ENCODE assay signal across 7 cellular contexts in the genomic region with DNA sequence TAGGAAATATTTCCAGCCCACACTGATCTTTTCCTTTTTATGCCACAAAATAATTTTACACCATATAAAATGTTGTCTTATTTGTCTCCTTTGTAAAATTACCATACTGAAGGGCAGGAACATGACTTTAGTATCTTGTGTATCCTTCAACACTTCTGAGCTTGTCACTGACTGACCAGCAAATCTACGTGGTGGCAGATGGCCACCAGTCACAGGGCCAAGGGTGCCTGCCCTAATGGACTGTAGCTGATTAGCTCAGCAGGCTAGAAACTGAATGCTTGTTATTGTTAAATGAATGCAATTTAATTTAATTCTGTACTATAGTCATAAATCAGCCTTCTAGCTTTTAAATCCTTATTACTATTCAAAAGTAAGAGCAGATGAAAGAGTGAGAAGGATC.
DNase-seq lines count a peak whose midpoint lies in the region; ATAC-seq and TF ChIP-seq lines count a peak whose summit lies in the region.
"Not testable (repeated sequence)": the region's sequence is repeated elsewhere in the genome, so short reads cannot be mapped to it uniquely, and the experiment has no call there.

No MANE protein-coding gene starts in this region.

- H3K4me1 Mint-ChIP-seq in glutamatergic neuron (ENCODE audit: low read depth, unreplicated experiment), result not testable (repeated sequence)

- H3K27ac Mint-ChIP-seq in glutamatergic neuron (ENCODE audit: unreplicated experiment), result not testable (repeated sequence)

- TF ChIP-seq CTCF in glutamatergic neuron (IDR thresholded peaks at IDR 0.05; ENCODE audit: partially characterized antibody, unreplicated experiment); heart right ventricle (IDR thresholded peaks at IDR 0.05); left ventricle myocardium inferior (IDR thresholded peaks at IDR 0.05; ENCODE audit: borderline replicate concordance): not testable (repeated sequence)

- H3K4me1 ChIP-seq in heart right ventricle; left ventricle myocardium inferior; right cardiac atrium (ENCODE audit: control insufficient read depth, insufficient read depth, low read length): not testable (repeated sequence)

- H3K9me3 Mint-ChIP-seq in glutamatergic neuron (ENCODE audit: unreplicated experiment), result not testable (repeated sequence)

- H3K27me3 ChIP-seq in heart right ventricle; left ventricle myocardium inferior (ENCODE audit: low read depth); right cardiac atrium (ENCODE audit: control insufficient read depth, insufficient read depth): not testable (repeated sequence)

- DNase-seq in NCI-H69 (lab: John Stamatoyannopoulos, UW) (peak; percentile 69), SK-N-DZ (ENCODE audit: low spot score) (peak; percentile 29), glutamatergic neuron (peak; percentile 18), Right ventricle myocardium superior (peak; percentile 49), heart right ventricle (peak; percentile 11 to 17), left ventricle myocardium inferior (peak; percentile 30), right cardiac atrium (peak in 1 of 3 donors; percentile 37)

- H3K4me3 ChIP-seq in heart right ventricle; left ventricle myocardium inferior; right cardiac atrium (ENCODE audit: low read length): not testable (repeated sequence)

- H3K36me3 ChIP-seq in heart right ventricle, left ventricle myocardium inferior: not testable (repeated sequence)

- intact Hi-C loops in Right ventricle myocardium superior (cut with DNase I); heart right ventricle (cut with DNase I); left ventricle myocardium inferior (cut with micrococcal nuclease); right cardiac atrium (cut with DNase I): not testable (repeated sequence)

- WGBS in heart right ventricle, 2 donors, result 21 to 42% methylated on average over 1 of the region's 1 CpG
- 32% methylated on average over 1 of the region's 1 CpG for WGBS in right cardiac atrium

- H3K27ac ChIP-seq in heart right ventricle (peak overlapping the region in 1 of 10 donors; percentile 22), left ventricle myocardium inferior (replicated peaks) (peak overlapping the region; percentile 59)
- not testable (repeated sequence) for H3K27ac ChIP-seq in right cardiac atrium (ENCODE audit: low read length)

- not testable (repeated sequence) for H3K4me3 Mint-ChIP-seq in glutamatergic neuron (ENCODE audit: unreplicated experiment)

- ATAC-seq in Right ventricle myocardium superior (ENCODE audit: poor library complexity) (peak; percentile 93), heart right ventricle (peak; percentile 29 to 93 (median 82)), right cardiac atrium (peak; percentile 40 to 56)

- H3K9me3 ChIP-seq in heart right ventricle; left ventricle myocardium inferior (replicated peaks); right cardiac atrium (ENCODE audit: control insufficient read depth, low read length): not testable (repeated sequence)

- H3K36me3 Mint-ChIP-seq in glutamatergic neuron (ENCODE audit: unreplicated experiment), result not testable (repeated sequence)

- not testable (repeated sequence) for H3K27me3 Mint-ChIP-seq in glutamatergic neuron (ENCODE audit: unreplicated experiment)
